Comparison of ENCODE assay signal across 11 cellular contexts in the genomic region with DNA sequence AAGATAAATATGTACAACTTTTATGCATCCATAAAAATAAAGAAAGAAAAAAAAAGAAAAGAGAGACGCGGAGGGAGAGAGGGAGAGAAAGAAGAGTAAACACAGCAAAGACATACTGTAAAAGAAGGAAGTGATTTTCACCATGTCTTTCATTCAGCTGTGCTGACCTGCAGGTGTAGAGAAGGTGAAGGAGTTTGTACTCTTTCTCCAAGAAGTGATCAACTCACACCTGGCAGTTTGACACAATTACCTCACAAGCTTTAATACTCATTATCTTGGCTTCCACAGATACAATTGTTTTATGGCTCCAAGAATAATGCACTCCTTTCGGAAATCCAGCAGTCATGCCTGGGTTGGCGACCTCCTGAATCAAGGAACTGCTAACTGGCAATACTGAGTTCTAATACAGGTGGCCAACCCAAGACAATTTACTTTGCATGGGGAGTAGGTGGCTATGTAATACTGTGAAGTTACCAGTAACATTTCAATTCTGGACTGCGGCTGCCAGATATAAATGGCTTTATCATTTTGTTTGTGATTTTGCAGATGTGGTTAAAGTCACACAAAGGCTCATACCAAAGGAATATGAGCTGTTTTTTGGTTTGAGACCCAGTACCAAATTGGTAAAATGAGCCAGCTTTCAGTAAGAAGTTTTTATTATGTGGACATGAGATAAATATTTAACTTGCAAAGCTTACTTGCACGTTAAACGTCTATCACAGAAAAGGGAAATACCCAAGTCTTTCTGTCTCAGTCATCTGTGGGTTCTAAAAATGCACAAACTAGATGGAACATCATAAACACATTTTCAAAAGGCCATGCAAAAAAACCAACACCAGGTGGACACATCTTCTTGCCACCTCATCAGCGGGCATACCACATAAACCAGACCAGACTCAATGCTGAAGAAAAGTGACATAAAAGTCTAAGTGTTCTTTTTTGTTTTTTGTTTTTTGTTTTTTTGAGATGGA.
DNase-seq lines count a peak whose midpoint lies in the region; ATAC-seq and TF ChIP-seq lines count a peak whose summit lies in the region.
"Had no signal": no experiment of that assay in that cellular context is flagged by ENCODE, and none has a peak within 500 bp of the region (broad histone marks: within the 10 kb centered on the region; RNA-seq: fewer than 3 reads in every experiment).

No MANE protein-coding gene starts in this region.

- no peak for DNase-seq in epithelial cell of prostate (ENCODE audit: low read depth, low spot score)
- DNase-seq in NCI-H2196 (lab: John Stamatoyannopoulos, UW; ENCODE audit: unreplicated experiment) = no peak
- no peak for DNase-seq in dorsolateral prefrontal cortex
- no peak for DNase-seq in GM10266 (ENCODE audit: extremely low spot score)
- no peak for DNase-seq in DMS79 treated with DMSO at 0.1 percent for 48 hours (lab: John Stamatoyannopoulos, UW)
- DNase-seq: activated CD8-positive, alpha-beta T cell treated with anti-CD3 and anti-CD28 coated beads for 36 hours; NCI-H2227 treated with DMSO at 0.1 percent for 48 hours; stimulated activated naive CD4-positive, alpha-beta T cell had no signal

- intact Hi-C loops in dorsolateral prefrontal cortex (cut with DNase I) = no loop called here

- no peak overlapping the region for H3K4me3 ChIP-seq in dorsolateral prefrontal cortex

- TF ChIP-seq CTCF in dorsolateral prefrontal cortex (IDR thresholded peaks at IDR 0.05 in 54 of 56, conservative IDR thresholded peaks at IDR 0.05 in 2 of 56; ENCODE audit: low read depth in 1 of 56, partially characterized antibody in 56 of 56) (no peak), GM10266 (IDR thresholded peaks at IDR 0.05; ENCODE audit: control insufficient read depth, insufficient read depth, low read depth, missing control alignments) (no peak)

- H3K27me3 ChIP-seq in dorsolateral prefrontal cortex = no peaks in the 10 kb centered on the region

- peak; percentile 77 for ATAC-seq in GM18520 (IDR thresholded peaks at IDR 0.05; ENCODE audit: unreplicated experiment)
- peak; percentile 57 for ATAC-seq in GM21717 (IDR thresholded peaks at IDR 0.05; ENCODE audit: unreplicated experiment)
- peak; percentile 65 for ATAC-seq in HG03135 (IDR thresholded peaks at IDR 0.05; ENCODE audit: unreplicated experiment)
- ATAC-seq: activated CD8-positive, alpha-beta T cell treated with anti-CD3 and anti-CD28 coated beads for 36 hours had no signal

- H3K27ac ChIP-seq in epithelial cell of prostate (peak overlapping the region; percentile 49), dorsolateral prefrontal cortex (no peak overlapping the region)
